Comparison of ENCODE assay signal across 7 cellular contexts in the genomic region with DNA sequence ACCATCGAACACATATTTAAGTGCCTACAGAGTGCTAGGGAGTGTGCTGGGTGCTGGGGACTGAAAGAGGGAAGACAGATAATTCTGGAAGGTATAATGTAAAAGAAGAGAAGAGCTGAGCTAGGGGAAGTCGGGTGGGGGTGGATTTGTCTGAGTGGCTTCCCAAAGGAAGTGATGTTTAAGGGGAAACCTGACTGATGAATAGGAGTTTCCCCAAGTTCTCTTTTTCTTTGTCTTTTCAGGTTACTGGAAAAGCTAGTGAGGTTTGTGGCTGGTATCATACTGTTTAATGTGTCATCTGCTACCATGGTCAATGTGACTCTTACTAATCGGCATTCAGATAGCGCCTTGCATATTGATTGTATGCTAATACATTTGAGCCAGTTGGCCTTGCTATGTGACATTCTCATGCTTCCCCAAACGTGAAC.
A peak's percentile ranks its signal among the peaks of the same experiment; 100 is the strongest.
DNase-seq lines count a peak whose midpoint lies in the region; ATAC-seq and TF ChIP-seq lines count a peak whose summit lies in the region.

No MANE protein-coding gene starts in this region.

- H3K4me3 Mint-ChIP-seq in activated B cell treated with CpG ODN at 0.5 μM for 24 hours (peak overlapping the region; percentile 66), Caco-2 (ENCODE audit: unreplicated experiment) (no peak overlapping the region)

- POLR2A ChIA-PET in activated B cell treated with CpG ODN at 0.5 μM for 24 hours (lab: Charles Lee), result interaction anchor here (0.7 to 1.7 kb wide), 4 partner anchors 145 to 268 kb away, joined by 3 to 9 read pairs (median 4); a partner anchor contains a TSS
- POLR2A ChIA-PET in Caco-2 (lab: Charles Lee), result no interaction called here

- H3K27me3 ChIP-seq in Caco-2 (replicated peaks; ENCODE audit: control insufficient read depth, insufficient read depth, low read length), result no peaks in the 10 kb centered on the region

- no peak for TF ChIP-seq CTCF in activated B cell treated with CpG ODN at 0.5 μM for 24 hours (IDR thresholded peaks at IDR 0.05)
- TF ChIP-seq CTCF in Caco-2 (IDR thresholded peaks at IDR 0.05; ENCODE audit: insufficient read depth in 1 of 2, low read depth in 1 of 2, low read length in 1 of 2, severe bottlenecking in 1 of 2, unreplicated experiment in 1 of 2), result no peak

- no peaks in the 10 kb centered on the region for H3K9me3 Mint-ChIP-seq in activated B cell treated with CpG ODN at 0.5 μM for 24 hours
- no peaks in the 10 kb centered on the region for H3K9me3 Mint-ChIP-seq in Caco-2 (ENCODE audit: unreplicated experiment)

- CTCF ChIA-PET in activated B cell treated with CpG ODN at 0.5 μM for 24 hours (lab: Charles Lee), result interaction anchor here (1.0 to 1.8 kb wide), 3 partner anchors 20 to 319 kb away, joined by 4 to 8 read pairs (median 4); a partner anchor contains a TSS
- CTCF ChIA-PET in Caco-2 (lab: Charles Lee), result no interaction called here

- no peaks in the 10 kb centered on the region for H3K27me3 Mint-ChIP-seq in activated B cell treated with CpG ODN at 0.5 μM for 24 hours
- H3K27me3 Mint-ChIP-seq in Caco-2 (ENCODE audit: insufficient read depth, unreplicated experiment), result no peaks in the 10 kb centered on the region

- ATAC-seq in GM18873 (IDR thresholded peaks at IDR 0.05; ENCODE audit: low FRiP score, unreplicated experiment) (peak; percentile 79), HG02588 (IDR thresholded peaks at IDR 0.05; ENCODE audit: unreplicated experiment) (peak; percentile 89), activated B cell treated with CpG ODN at 0.5 μM for 24 hours (ENCODE audit: low read depth) (peak; percentile 81)

- H3K9me3 ChIP-seq in Caco-2, result no peaks in the 10 kb centered on the region

- H3K27ac Mint-ChIP-seq in activated B cell treated with CpG ODN at 0.5 μM for 24 hours, result peak overlapping the region; percentile 83
- H3K27ac Mint-ChIP-seq in Caco-2 (ENCODE audit: unreplicated experiment), result no peak overlapping the region

- no peak overlapping the region for H3K4me3 ChIP-seq in Caco-2 (ENCODE audit: low read depth, low read length)

- peaks cover 44% of the 10 kb centered on the region for H3K4me1 Mint-ChIP-seq in activated B cell treated with CpG ODN at 0.5 μM for 24 hours
- no peaks in the 10 kb centered on the region for H3K4me1 Mint-ChIP-seq in Caco-2 (ENCODE audit: low read depth, unreplicated experiment)

- peaks cover 11% of the 10 kb centered on the region for H3K36me3 Mint-ChIP-seq in activated B cell treated with CpG ODN at 0.5 μM for 24 hours (ENCODE audit: low read depth)
- H3K36me3 Mint-ChIP-seq in Caco-2 (ENCODE audit: insufficient read depth, unreplicated experiment), result no peaks in the 10 kb centered on the region

- no TSS peak for BruUV-seq in Caco-2 (replicated peaks; lab: Mats Ljungman, UMichigan)

- DNase-seq in activated B cell treated with CpG ODN at 0.5 μM for 24 hours (no peak), renal cortical epithelial cell (ENCODE audit: low read depth) (peak; percentile 95), Caco-2 (no peak), AG20443 (ENCODE audit: low spot score) (no peak), H4 (ENCODE audit: low spot score) (no peak)

- peaks cover 8% of the 10 kb centered on the region for H3K4me1 ChIP-seq in Caco-2

- no peaks in the 10 kb centered on the region for H3K36me3 ChIP-seq in Caco-2 (ENCODE audit: control insufficient read depth, insufficient read depth, low read length)

- intact Hi-C loops in activated B cell treated with CpG ODN at 0.5 μM for 24 hours (cut with micrococcal nuclease) (loop anchor here (1.0 to 5.0 kb wide), 5 partner anchors 21 to 314 kb away; a partner anchor contains a TSS), Caco-2 (cut with micrococcal nuclease; ENCODE audit: unreplicated experiment) (no loop called here)
